1 cellular context compared by ENCODE assay signal in the genomic region with DNA sequence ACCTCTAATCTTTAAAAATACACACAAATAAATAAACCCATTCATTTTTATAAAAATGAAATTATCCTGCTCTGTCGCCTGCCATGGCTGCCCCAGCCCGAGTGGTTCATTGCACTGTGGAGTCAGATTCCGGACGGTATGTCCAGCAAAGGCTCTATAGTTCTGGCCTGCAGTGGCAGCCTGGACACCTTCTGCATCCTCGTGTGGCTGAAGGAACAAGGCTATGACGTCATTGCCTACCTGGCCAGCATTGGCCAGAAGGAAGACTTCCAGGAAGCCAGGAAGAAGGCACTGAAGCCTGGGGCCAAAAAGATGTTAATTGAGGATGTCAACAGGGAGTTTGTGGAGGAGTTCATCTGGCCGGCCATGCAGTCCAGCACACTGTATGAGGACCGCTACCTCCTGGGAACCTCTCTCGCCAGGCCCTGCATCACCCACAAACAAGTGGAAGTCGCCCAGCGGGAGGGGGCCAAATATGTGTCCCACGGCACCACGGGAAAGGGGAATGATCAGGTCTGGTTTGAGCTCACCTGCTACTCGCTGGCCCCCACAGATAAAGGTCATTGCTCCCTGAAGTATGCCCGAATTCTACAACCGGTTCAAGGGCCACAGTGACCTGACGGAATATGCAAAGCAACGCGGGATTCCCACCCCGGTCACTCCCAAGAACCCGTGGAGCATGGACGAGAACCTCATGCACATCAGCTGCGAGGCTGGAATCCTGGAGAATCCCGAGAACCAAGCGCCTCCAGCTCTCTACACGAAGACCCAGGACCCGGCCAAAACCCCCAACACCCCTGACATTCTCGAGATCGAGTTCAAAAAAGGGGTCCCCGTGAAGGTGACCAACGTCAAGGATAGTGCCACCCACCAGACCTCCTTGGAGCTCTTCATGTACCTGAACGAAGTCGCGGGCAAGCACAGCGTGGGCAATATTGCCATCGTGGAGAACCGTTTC.
TF ChIP-seq lines count a peak whose summit lies in the region.

No MANE protein-coding gene starts in this region.

TF ChIP-seq in K562, 482 proteins besides CTCF, POLR2A, EP300 and RAD21:
- TF ChIP-seq, protein P1, sequence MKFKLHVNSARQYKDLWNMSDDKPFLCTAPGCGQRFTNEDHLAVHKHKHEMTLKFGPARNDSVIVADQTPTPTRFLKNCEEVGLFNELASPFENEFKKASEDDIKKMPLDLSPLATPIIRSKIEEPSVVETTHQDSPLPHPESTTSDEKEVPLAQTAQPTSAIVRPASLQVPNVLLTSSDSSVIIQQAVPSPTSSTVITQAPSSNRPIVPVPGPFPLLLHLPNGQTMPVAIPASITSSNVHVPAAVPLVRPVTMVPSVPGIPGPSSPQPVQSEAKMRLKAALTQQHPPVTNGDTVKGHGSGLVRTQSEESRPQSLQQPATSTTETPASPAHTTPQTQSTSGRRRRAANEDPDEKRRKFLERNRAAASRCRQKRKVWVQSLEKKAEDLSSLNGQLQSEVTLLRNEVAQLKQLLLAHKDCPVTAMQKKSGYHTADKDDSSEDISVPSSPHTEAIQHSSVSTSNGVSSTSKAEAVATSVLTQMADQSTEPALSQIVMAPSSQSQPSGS (CRISPR knock-in tag; IDR thresholded peaks at IDR 0.05) = no peak
- no peak for TF ChIP-seq ETV1 (tag; conservative IDR thresholded peaks at IDR 0.05; ENCODE audit: low read depth)
- peak; percentile 50 for TF ChIP-seq ATF7 (IDR thresholded peaks at IDR 0.05)
- TF ChIP-seq MCM7 (IDR thresholded peaks at IDR 0.05) = no peak
- no peak for TF ChIP-seq ZNF76 (CRISPR knock-in tag; IDR thresholded peaks at IDR 0.05; ENCODE audit: borderline replicate concordance)
- no peak for TF ChIP-seq ZNF134 (CRISPR knock-in tag; conservative IDR thresholded peaks at IDR 0.05)
- no peak for TF ChIP-seq ZNF384 (IDR thresholded peaks at IDR 0.05; ENCODE audit: low read depth, low read length)
- TF ChIP-seq, protein P2, sequence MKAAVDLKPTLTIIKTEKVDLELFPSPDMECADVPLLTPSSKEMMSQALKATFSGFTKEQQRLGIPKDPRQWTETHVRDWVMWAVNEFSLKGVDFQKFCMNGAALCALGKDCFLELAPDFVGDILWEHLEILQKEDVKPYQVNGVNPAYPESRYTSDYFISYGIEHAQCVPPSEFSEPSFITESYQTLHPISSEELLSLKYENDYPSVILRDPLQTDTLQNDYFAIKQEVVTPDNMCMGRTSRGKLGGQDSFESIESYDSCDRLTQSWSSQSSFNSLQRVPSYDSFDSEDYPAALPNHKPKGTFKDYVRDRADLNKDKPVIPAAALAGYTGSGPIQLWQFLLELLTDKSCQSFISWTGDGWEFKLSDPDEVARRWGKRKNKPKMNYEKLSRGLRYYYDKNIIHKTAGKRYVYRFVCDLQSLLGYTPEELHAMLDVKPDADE (conservative IDR thresholded peaks at IDR 0.05; ENCODE audit: control insufficient read depth, low read depth, low read length) = no peak
